1 cellular context compared by ENCODE assay signal in genomic region chr17:42311240-42312034, GRCh38.
A peak's percentile ranks its signal among the peaks of the same experiment; 100 is the strongest.
TF ChIP-seq lines count a peak whose summit lies in the region.

No MANE protein-coding gene starts in this region.

TF ChIP-seq in HepG2, 621 proteins besides CTCF, POLR2A, EP300 and RAD21 (continued from another document and continues in another):
- TF ChIP-seq, protein P1, sequence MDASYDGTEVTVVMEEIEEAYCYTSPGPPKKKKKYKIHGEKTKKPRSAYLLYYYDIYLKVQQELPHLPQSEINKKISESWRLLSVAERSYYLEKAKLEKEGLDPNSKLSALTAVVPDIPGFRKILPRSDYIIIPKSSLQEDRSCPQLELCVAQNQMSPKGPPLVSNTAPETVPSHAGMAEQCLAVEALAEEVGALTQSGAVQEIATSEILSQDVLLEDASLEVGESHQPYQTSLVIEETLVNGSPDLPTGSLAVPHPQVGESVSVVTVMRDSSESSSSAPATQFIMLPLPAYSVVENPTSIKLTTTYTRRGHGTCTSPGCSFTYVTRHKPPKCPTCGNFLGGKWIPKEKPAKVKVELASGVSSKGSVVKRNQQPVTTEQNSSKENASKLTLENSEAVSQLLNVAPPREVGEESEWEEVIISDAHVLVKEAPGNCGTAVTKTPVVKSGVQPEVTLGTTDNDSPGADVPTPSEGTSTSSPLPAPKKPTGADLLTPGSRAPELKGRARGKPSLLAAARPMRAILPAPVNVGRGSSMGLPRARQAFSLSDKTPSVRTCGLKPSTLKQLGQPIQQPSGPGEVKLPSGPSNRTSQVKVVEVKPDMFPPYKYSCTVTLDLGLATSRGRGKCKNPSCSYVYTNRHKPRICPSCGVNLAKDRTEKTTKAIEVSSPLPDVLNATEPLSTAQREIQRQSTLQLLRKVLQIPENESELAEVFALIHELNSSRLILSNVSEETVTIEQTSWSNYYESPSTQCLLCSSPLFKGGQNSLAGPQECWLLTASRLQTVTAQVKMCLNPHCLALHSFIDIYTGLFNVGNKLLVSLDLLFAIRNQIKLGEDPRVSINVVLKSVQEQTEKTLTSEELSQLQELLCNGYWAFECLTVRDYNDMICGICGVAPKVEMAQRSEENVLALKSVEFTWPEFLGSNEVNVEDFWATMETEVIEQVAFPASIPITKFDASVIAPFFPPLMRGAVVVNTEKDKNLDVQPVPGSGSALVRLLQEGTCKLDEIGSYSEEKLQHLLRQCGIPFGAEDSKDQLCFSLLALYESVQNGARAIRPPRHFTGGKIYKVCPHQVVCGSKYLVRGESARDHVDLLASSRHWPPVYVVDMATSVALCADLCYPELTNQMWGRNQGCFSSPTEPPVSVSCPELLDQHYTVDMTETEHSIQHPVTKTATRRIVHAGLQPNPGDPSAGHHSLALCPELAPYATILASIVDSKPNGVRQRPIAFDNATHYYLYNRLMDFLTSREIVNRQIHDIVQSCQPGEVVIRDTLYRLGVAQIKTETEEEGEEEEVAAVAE (CRISPR knock-in tag; IDR thresholded peaks at IDR 0.05; ENCODE audit: borderline replicate concordance), result peak; percentile 74; the same call in 1 of the 2 replicates
- TF ChIP-seq, protein P2, sequence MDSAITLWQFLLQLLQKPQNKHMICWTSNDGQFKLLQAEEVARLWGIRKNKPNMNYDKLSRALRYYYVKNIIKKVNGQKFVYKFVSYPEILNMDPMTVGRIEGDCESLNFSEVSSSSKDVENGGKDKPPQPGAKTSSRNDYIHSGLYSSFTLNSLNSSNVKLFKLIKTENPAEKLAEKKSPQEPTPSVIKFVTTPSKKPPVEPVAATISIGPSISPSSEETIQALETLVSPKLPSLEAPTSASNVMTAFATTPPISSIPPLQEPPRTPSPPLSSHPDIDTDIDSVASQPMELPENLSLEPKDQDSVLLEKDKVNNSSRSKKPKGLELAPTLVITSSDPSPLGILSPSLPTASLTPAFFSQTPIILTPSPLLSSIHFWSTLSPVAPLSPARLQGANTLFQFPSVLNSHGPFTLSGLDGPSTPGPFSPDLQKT (CRISPR knock-in tag; IDR thresholded peaks at IDR 0.05; ENCODE audit: borderline replicate concordance), result no peak
- TF ChIP-seq, protein P3, sequence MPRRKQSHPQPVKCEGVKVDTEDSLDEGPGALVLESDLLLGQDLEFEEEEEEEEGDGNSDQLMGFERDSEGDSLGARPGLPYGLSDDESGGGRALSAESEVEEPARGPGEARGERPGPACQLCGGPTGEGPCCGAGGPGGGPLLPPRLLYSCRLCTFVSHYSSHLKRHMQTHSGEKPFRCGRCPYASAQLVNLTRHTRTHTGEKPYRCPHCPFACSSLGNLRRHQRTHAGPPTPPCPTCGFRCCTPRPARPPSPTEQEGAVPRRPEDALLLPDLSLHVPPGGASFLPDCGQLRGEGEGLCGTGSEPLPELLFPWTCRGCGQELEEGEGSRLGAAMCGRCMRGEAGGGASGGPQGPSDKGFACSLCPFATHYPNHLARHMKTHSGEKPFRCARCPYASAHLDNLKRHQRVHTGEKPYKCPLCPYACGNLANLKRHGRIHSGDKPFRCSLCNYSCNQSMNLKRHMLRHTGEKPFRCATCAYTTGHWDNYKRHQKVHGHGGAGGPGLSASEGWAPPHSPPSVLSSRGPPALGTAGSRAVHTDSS (CRISPR knock-in tag; conservative IDR thresholded peaks at IDR 0.05), result no peak
- no peak for TF ChIP-seq MAFK (conservative IDR thresholded peaks at IDR 0.05 in 1 of 2, IDR thresholded peaks at IDR 0.05 in 1 of 2; ENCODE audit: low read length in 2 of 2)
- TF ChIP-seq, protein P4, sequence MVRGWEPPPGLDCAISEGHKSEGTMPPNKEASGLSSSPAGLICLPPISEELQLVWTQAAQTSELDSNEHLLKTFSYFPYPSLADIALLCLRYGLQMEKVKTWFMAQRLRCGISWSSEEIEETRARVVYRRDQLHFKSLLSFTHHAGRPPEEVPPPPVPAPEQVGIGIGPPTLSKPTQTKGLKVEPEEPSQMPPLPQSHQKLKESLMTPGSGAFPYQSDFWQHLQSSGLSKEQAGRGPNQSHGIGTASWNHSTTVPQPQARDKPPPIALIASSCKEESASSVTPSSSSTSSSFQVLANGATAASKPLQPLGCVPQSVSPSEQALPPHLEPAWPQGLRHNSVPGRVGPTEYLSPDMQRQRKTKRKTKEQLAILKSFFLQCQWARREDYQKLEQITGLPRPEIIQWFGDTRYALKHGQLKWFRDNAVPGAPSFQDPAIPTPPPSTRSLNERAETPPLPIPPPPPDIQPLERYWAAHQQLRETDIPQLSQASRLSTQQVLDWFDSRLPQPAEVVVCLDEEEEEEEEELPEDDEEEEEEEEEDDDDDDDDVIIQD (CRISPR knock-in tag; IDR thresholded peaks at IDR 0.05; ENCODE audit: low read depth), result peak; percentile 87
- no peak for TF ChIP-seq CREBL2 (CRISPR knock-in tag; IDR thresholded peaks at IDR 0.05; ENCODE audit: borderline replicate concordance)
- TF ChIP-seq CCAR2 (optimal IDR thresholded peaks at IDR 0.05; ENCODE audit: low read depth, low read length), result no peak
- TF ChIP-seq HNRNPH1 (optimal IDR thresholded peaks at IDR 0.05; ENCODE audit: low read depth, low read length), result no peak
- TF ChIP-seq MEF2D (CRISPR knock-in tag; IDR thresholded peaks at IDR 0.05), result 0 out of 2 replicates have a peak, but pooled peaks have one; percentile 37
- no peak for TF ChIP-seq ZNF484 (CRISPR knock-in tag; IDR thresholded peaks at IDR 0.05; ENCODE audit: borderline replicate concordance, low read depth)
- no peak for TF ChIP-seq ZNF10 (CRISPR knock-in tag; IDR thresholded peaks at IDR 0.05; ENCODE audit: borderline replicate concordance, low read depth)
- TF ChIP-seq ZNF556 (CRISPR knock-in tag; IDR thresholded peaks at IDR 0.05; ENCODE audit: borderline replicate concordance), result no peak
- no peak for TF ChIP-seq ZNF773 (CRISPR knock-in tag; IDR thresholded peaks at IDR 0.05; ENCODE audit: borderline replicate concordance)
- no peak for TF ChIP-seq GFI1 (CRISPR knock-in tag; IDR thresholded peaks at IDR 0.05; ENCODE audit: borderline replicate concordance)
- TF ChIP-seq TARDBP (CRISPR knock-in tag; IDR thresholded peaks at IDR 0.05), result no peak; the same call in 1 of the 2 replicates
- no peak for TF ChIP-seq ZNF24 (IDR thresholded peaks at IDR 0.05)
- no peak for TF ChIP-seq ZFP36L1 (CRISPR knock-in tag; IDR thresholded peaks at IDR 0.05)
- 0 out of 2 replicates have a peak, but pooled peaks have one; percentile 63 for TF ChIP-seq KDM6A (CRISPR knock-in tag; IDR thresholded peaks at IDR 0.05; ENCODE audit: low read depth)
- peak; percentile 70; the same call in 1 of the 2 replicates for TF ChIP-seq MAZ (IDR thresholded peaks at IDR 0.05; ENCODE audit: borderline replicate concordance, low read depth, low read length)
- no peak for TF ChIP-seq MAZ (CRISPR knock-in tag; IDR thresholded peaks at IDR 0.05; ENCODE audit: low read depth)
- no peak for TF ChIP-seq ZNF30 (CRISPR knock-in tag; IDR thresholded peaks at IDR 0.05)
- no peak; the same call in 1 of the 2 replicates for TF ChIP-seq ZNF274 (CRISPR knock-in tag; IDR thresholded peaks at IDR 0.05)
- peak; percentile 78 for TF ChIP-seq ZNF687 (CRISPR knock-in tag; IDR thresholded peaks at IDR 0.05)
- TF ChIP-seq ZNF121 (CRISPR knock-in tag; IDR thresholded peaks at IDR 0.05), result no peak
- no peak for TF ChIP-seq MAF1 (CRISPR knock-in tag; IDR thresholded peaks at IDR 0.05; ENCODE audit: borderline replicate concordance)
- no peak for TF ChIP-seq POLR2AphosphoS2 (IDR thresholded peaks at IDR 0.05; ENCODE audit: low read depth, low read length)
- no peak for TF ChIP-seq NFIC (IDR thresholded peaks at IDR 0.05; ENCODE audit: low read length)
- TF ChIP-seq ZNF672 (CRISPR knock-in tag; IDR thresholded peaks at IDR 0.05), result no peak
- TF ChIP-seq TBL1XR1 (IDR thresholded peaks at IDR 0.05; ENCODE audit: borderline replicate concordance, low read length, partially characterized antibody), result no peak
- TF ChIP-seq, protein P5, sequence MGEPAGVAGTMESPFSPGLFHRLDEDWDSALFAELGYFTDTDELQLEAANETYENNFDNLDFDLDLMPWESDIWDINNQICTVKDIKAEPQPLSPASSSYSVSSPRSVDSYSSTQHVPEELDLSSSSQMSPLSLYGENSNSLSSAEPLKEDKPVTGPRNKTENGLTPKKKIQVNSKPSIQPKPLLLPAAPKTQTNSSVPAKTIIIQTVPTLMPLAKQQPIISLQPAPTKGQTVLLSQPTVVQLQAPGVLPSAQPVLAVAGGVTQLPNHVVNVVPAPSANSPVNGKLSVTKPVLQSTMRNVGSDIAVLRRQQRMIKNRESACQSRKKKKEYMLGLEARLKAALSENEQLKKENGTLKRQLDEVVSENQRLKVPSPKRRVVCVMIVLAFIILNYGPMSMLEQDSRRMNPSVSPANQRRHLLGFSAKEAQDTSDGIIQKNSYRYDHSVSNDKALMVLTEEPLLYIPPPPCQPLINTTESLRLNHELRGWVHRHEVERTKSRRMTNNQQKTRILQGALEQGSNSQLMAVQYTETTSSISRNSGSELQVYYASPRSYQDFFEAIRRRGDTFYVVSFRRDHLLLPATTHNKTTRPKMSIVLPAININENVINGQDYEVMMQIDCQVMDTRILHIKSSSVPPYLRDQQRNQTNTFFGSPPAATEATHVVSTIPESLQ (CRISPR knock-in tag; conservative IDR thresholded peaks at IDR 0.05), result 0 out of 2 replicates have a peak, but pooled peaks have one; percentile 56
- TF ChIP-seq ZNF251 (CRISPR knock-in tag; IDR thresholded peaks at IDR 0.05), result no peak
- TF ChIP-seq ZFP36L2 (CRISPR knock-in tag; IDR thresholded peaks at IDR 0.05), result no peak
- peak; percentile 87 for TF ChIP-seq POGZ (CRISPR knock-in tag; IDR thresholded peaks at IDR 0.05)
- TF ChIP-seq AGO2 (optimal IDR thresholded peaks at IDR 0.05; ENCODE audit: low read depth, low read length), result no peak
- TF ChIP-seq ZNF326 (CRISPR knock-in tag; IDR thresholded peaks at IDR 0.05; ENCODE audit: borderline replicate concordance), result peak; percentile 66
- TF ChIP-seq ZNF253 (CRISPR knock-in tag; IDR thresholded peaks at IDR 0.05; ENCODE audit: borderline replicate concordance), result no peak
- TF ChIP-seq ZNF256 (CRISPR knock-in tag; conservative IDR thresholded peaks at IDR 0.05), result no peak
- no peak for TF ChIP-seq ZNF660 (CRISPR knock-in tag; IDR thresholded peaks at IDR 0.05; ENCODE audit: borderline replicate concordance, low read depth)
- TF ChIP-seq, protein P6, sequence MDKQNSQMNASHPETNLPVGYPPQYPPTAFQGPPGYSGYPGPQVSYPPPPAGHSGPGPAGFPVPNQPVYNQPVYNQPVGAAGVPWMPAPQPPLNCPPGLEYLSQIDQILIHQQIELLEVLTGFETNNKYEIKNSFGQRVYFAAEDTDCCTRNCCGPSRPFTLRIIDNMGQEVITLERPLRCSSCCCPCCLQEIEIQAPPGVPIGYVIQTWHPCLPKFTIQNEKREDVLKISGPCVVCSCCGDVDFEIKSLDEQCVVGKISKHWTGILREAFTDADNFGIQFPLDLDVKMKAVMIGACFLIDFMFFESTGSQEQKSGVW (CRISPR knock-in tag; IDR thresholded peaks at IDR 0.05; ENCODE audit: borderline replicate concordance), result no peak
- no peak for TF ChIP-seq SRSF4 (IDR thresholded peaks at IDR 0.05; ENCODE audit: low read depth, low read length, poor library complexity, severe bottlenecking)
- TF ChIP-seq, protein P7, sequence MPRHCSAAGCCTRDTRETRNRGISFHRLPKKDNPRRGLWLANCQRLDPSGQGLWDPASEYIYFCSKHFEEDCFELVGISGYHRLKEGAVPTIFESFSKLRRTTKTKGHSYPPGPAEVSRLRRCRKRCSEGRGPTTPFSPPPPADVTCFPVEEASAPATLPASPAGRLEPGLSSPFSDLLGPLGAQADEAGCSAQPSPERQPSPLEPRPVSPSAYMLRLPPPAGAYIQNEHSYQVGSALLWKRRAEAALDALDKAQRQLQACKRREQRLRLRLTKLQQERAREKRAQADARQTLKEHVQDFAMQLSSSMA (CRISPR knock-in tag; IDR thresholded peaks at IDR 0.05), result peak; percentile 81; the same call in 1 of the 2 replicates
- no peak for TF ChIP-seq NAIF1 (CRISPR knock-in tag; IDR thresholded peaks at IDR 0.05; ENCODE audit: borderline replicate concordance)
- no peak; the same call in 1 of the 2 replicates for TF ChIP-seq ELF4 (CRISPR knock-in tag; IDR thresholded peaks at IDR 0.05; ENCODE audit: borderline replicate concordance)
- no peak for TF ChIP-seq GMEB2 (CRISPR knock-in tag; IDR thresholded peaks at IDR 0.05; ENCODE audit: low read depth)
- TF ChIP-seq ZSCAN12 (CRISPR knock-in tag; IDR thresholded peaks at IDR 0.05), result no peak
- TF ChIP-seq ZNF746 (CRISPR knock-in tag; IDR thresholded peaks at IDR 0.05), result no peak; the same call in 1 of the 2 replicates
- TF ChIP-seq REL (CRISPR knock-in tag; conservative IDR thresholded peaks at IDR 0.05), result no peak
- peak; percentile 85 for TF ChIP-seq FOXO1 (CRISPR knock-in tag; IDR thresholded peaks at IDR 0.05)
- TF ChIP-seq ETV5 (CRISPR knock-in tag; IDR thresholded peaks at IDR 0.05; ENCODE audit: borderline replicate concordance), result peak; percentile 29; the same call in 1 of the 2 replicates
